Comparison of ENCODE assay signal across 9 cellular contexts in the genomic region with DNA sequence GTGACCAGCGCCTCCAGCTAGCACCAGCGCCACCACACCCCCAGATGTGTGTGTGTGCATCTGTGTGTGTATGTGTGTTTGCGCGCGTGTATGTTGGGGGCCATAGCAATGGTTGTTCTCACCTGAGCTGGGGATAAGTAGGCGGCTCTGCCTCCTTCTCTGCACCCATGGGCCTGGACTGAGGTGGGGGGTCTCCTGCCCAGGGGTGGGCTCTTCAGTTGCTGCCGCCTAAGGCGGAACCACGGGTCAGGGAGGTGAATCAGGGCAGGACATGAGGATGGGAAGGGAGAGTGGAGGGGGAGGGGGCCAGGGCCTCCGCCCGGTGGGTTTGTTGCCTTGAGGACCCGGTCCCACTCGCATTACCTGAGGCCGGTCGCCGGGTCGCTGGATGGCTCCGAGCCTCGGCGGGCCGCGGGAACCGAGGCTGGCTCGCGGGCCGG. TPM values are rescaled to one million over a fixed set of nuclear protein-coding genes. Genes with fewer than 3 reads are reported as not detected.
DNase-seq lines count a peak whose midpoint lies in the region; ATAC-seq, FAIRE-seq and TF ChIP-seq lines count a peak whose summit lies in the region.
"Had no signal": no experiment of that assay in that cellular context is flagged by ENCODE, and none has a peak within 500 bp of the region (broad histone marks: within the 10 kb centered on the region; RNA-seq: fewer than 3 reads in every experiment).

No MANE protein-coding gene starts in this region.

- peak overlapping the region in 7 of 8 donors; percentile 40 to 84 (median 66) for H3K27ac Mint-ChIP-seq in CD8-positive, alpha-beta memory T cell
- H3K27ac Mint-ChIP-seq in central memory CD8-positive, alpha-beta T cell (ENCODE audit: low read depth), result peak overlapping the region; percentile 81

- peak overlapping the region; percentile 78 for H3K4me3 ChIP-seq in CD8-positive, alpha-beta memory T cell (ENCODE audit: low read length)
- H3K4me3 ChIP-seq in HUES6 (ENCODE audit: low read depth, low read length) (peak overlapping the region; percentile 53), neutrophil (ENCODE audit: low read depth in 1 of 2, low read length in 1 of 2) (peak overlapping the region; percentile 30 to 64), small intestine (ENCODE audit: low read depth in 1 of 2, low read length in 2 of 2) (peak overlapping the region in 1 of 2 donors; percentile 45), foreskin fibroblast (ENCODE audit: low read depth in 1 of 2, low read length in 2 of 2) (no peak overlapping the region)

- no peak for TF ChIP-seq CTCF in neutrophil (IDR thresholded peaks at IDR 0.05)
- no peak for TF ChIP-seq CTCF in foreskin fibroblast (IDR thresholded peaks at IDR 0.05; ENCODE audit: low read depth, low read length)

- H3K9me3 ChIP-seq in CD8-positive, alpha-beta memory T cell (ENCODE audit: low read length), result no peaks in the 10 kb centered on the region
- H3K9me3 ChIP-seq in HUES6 (ENCODE audit: control insufficient read depth, insufficient read depth, low read depth, low read length) (no peaks in the 10 kb centered on the region), neutrophil (no peaks in the 10 kb centered on the region), small intestine (ENCODE audit: control insufficient read depth, low read depth) (no peaks in the 10 kb centered on the region)

- no peaks in the 10 kb centered on the region for H3K9me3 Mint-ChIP-seq in CD8-positive, alpha-beta memory T cell
- H3K9me3 Mint-ChIP-seq in central memory CD8-positive, alpha-beta T cell, result no peaks in the 10 kb centered on the region

- H3K27me3 Mint-ChIP-seq in CD8-positive, alpha-beta memory T cell, result peaks cover 9 to 37% of the 10 kb centered on the region in 2 donors
- peaks cover 61% of the 10 kb centered on the region for H3K27me3 Mint-ChIP-seq in central memory CD8-positive, alpha-beta T cell

- no peak overlapping the region for H3K9ac ChIP-seq in HUES6 (ENCODE audit: low read length)

- peaks cover 18% of the 10 kb centered on the region for H3K4me1 ChIP-seq in CD8-positive, alpha-beta memory T cell (ENCODE audit: insufficient read depth, low read length)
- peaks cover 8% of the 10 kb centered on the region for H3K4me1 ChIP-seq in HUES6 (ENCODE audit: control insufficient read depth, insufficient read depth, low read length)
- H3K4me1 ChIP-seq in neutrophil (ENCODE audit: control insufficient read depth in 1 of 2, insufficient read depth in 1 of 2, low read depth in 1 of 2, low read length in 1 of 2), result peaks cover 15 to 18% of the 10 kb centered on the region in 2 experiments
- peaks cover 3 to 7% of the 10 kb centered on the region in 2 donors for H3K4me1 ChIP-seq in small intestine (ENCODE audit: control insufficient read depth in 2 of 2, insufficient read depth in 1 of 2, low read depth in 1 of 2, low read length in 1 of 2)

- ATAC-seq in central memory CD8-positive, alpha-beta T cell (replicated peaks; ENCODE audit: extremely low read depth, poor library complexity, severe bottlenecking), result no peak

- FAIRE-seq in small intestine (lab: Jason Lieb, UNC), result no peak

- H3K4me3 Mint-ChIP-seq in CD8-positive, alpha-beta memory T cell, result peak overlapping the region; percentile 75 to 89 (median 80)
- peak overlapping the region; percentile 74 for H3K4me3 Mint-ChIP-seq in central memory CD8-positive, alpha-beta T cell

- peaks cover 1 to 5% (median 4%) of the 10 kb centered on the region in 3 donors for H3K36me3 Mint-ChIP-seq in CD8-positive, alpha-beta memory T cell
- peaks cover 5% of the 10 kb centered on the region for H3K36me3 Mint-ChIP-seq in central memory CD8-positive, alpha-beta T cell (ENCODE audit: insufficient read depth)

- CTCF ChIA-PET in CD8-positive, alpha-beta memory T cell (lab: Charles Lee), result interaction anchor here (0.7 to 3.0 kb wide), 2 partner anchors 9 to 18 kb away, joined by 3 to 20 read pairs; a partner anchor contains a TSS

- WGBS in small intestine, 3 donors, result 12 to 20% (median 13%) methylated on average over 13 to 26 of the region's 26 CpGs

- peaks cover 14 to 55% (median 23%) of the 10 kb centered on the region in 3 donors for H3K4me1 Mint-ChIP-seq in CD8-positive, alpha-beta memory T cell
- H3K4me1 Mint-ChIP-seq in central memory CD8-positive, alpha-beta T cell, result peaks cover 13% of the 10 kb centered on the region

- no peaks in the 10 kb centered on the region for H3K36me3 ChIP-seq in CD8-positive, alpha-beta memory T cell (ENCODE audit: insufficient read depth, low read length)
- H3K36me3 ChIP-seq in HUES6 (ENCODE audit: control insufficient read depth, insufficient read depth, low read length) (no peaks in the 10 kb centered on the region), neutrophil (no peaks in the 10 kb centered on the region), small intestine (ENCODE audit: control insufficient read depth in 2 of 2, insufficient read depth in 2 of 2, low read length in 2 of 2) (no peaks in the 10 kb centered on the region)

- peaks cover 17% of the 10 kb centered on the region for H3K27me3 ChIP-seq in CD8-positive, alpha-beta memory T cell (ENCODE audit: insufficient read depth, low read length, poor library complexity, severe bottlenecking)
- H3K27me3 ChIP-seq in HUES6 (ENCODE audit: control insufficient read depth, insufficient read depth, low read length), result peaks cover 100% of the 10 kb centered on the region
- peaks cover 100% of the 10 kb centered on the region for H3K27me3 ChIP-seq in neutrophil
- H3K27me3 ChIP-seq in small intestine (ENCODE audit: control insufficient read depth in 2 of 2, insufficient read depth in 2 of 2, low read length in 2 of 2), result peaks cover 7 to 12% of the 10 kb centered on the region in 2 donors

- no peak for DNase-seq in CD8-positive, alpha-beta memory T cell
- DNase-seq in central memory CD8-positive, alpha-beta T cell (ENCODE audit: low spot score in 2 of 2), result no peak
- DNase-seq in NCI-H2081 treated with DMSO at 0.1 percent for 48 hours (lab: John Stamatoyannopoulos, UW), result no peak
- DNase-seq in small intestine, result no peak
- no peak for DNase-seq in foreskin fibroblast
- DNase-seq in NCI-H1436 treated with DMSO at 0.1 percent for 48 hours (lab: John Stamatoyannopoulos, UW), result no peak

- POLR2A ChIA-PET in CD8-positive, alpha-beta memory T cell (lab: Charles Lee), result interaction anchor here (0.9 to 2.0 kb wide), 4 partner anchors 10 to 48 kb away, joined by 3 to 12 read pairs (median 8); a partner anchor contains a TSS

- H3K27ac ChIP-seq in CD8-positive, alpha-beta memory T cell (ENCODE audit: low read depth, low read length), result peak overlapping the region; percentile 78
- H3K27ac ChIP-seq in HUES6 (ENCODE audit: low read depth, low read length) (no peak overlapping the region), neutrophil (no peak overlapping the region), small intestine (ENCODE audit: low read depth in 1 of 2, low read length in 1 of 2) (no peak overlapping the region)

RNA-seq across cellular contexts. Expression of a gene that starts 0.3 kb away (rescaled TPM):
- 1 to 10 TPM; 1.9 to 2.0 TPM for total RNA-seq in CD8-positive, alpha-beta memory T cell
- 2.5 TPM for polyA plus RNA-seq in CD8-positive, alpha-beta memory T cell
- under 1 TPM; 0.21 to 0.27 (median 0.22) TPM for polyA plus RNA-seq in small intestine
- total RNA-seq: dermis microvascular lymphatic vessel endothelial cell had no signal

RNA-seq across cellular contexts. Expression of a gene that starts 19.1 kb away (rescaled TPM):
- total RNA-seq in CD8-positive, alpha-beta memory T cell, result not detected
- not detected for polyA plus RNA-seq in CD8-positive, alpha-beta memory T cell
- under 1 TPM in 1 of 3 donors, not detected in 2; 0.16 TPM for polyA plus RNA-seq in small intestine
- total RNA-seq: dermis microvascular lymphatic vessel endothelial cell had no signal

RNA-seq across cellular contexts. Expression of a gene that starts 47.7 kb away (rescaled TPM):
- 10 to 100 TPM; 61.2 to 65.2 TPM for total RNA-seq in CD8-positive, alpha-beta memory T cell
- 78.3 TPM for polyA plus RNA-seq in CD8-positive, alpha-beta memory T cell
- 10 to 100 TPM; 39.7 to 60.4 (median 50.9) TPM for polyA plus RNA-seq in small intestine

RNA-seq across cellular contexts. Expression of a gene that starts 51.5 kb away (rescaled TPM):
- under 1 TPM; 0.07 to 0.09 TPM for total RNA-seq in CD8-positive, alpha-beta memory T cell
- not detected for polyA plus RNA-seq in CD8-positive, alpha-beta memory T cell
- polyA plus RNA-seq in small intestine, result 1 to 10 TPM in 2 of 3 donors, not detected in 1; 1.1 to 4.7 TPM
- total RNA-seq: dermis microvascular lymphatic vessel endothelial cell had no signal

Comparison
In these comparisons a context has a peak if more than half of its experiments do, and no peak if none do; other contexts are left out.
1. H3K4me3 ChIP-seq: peak in CD8-positive, alpha-beta memory T cell (single experiment), HUES6 (single experiment) and neutrophil (2 of 2); none in foreskin fibroblast (0 of 2).